Comparison of ENCODE assay signal across 1 cellular context in the genomic region with DNA sequence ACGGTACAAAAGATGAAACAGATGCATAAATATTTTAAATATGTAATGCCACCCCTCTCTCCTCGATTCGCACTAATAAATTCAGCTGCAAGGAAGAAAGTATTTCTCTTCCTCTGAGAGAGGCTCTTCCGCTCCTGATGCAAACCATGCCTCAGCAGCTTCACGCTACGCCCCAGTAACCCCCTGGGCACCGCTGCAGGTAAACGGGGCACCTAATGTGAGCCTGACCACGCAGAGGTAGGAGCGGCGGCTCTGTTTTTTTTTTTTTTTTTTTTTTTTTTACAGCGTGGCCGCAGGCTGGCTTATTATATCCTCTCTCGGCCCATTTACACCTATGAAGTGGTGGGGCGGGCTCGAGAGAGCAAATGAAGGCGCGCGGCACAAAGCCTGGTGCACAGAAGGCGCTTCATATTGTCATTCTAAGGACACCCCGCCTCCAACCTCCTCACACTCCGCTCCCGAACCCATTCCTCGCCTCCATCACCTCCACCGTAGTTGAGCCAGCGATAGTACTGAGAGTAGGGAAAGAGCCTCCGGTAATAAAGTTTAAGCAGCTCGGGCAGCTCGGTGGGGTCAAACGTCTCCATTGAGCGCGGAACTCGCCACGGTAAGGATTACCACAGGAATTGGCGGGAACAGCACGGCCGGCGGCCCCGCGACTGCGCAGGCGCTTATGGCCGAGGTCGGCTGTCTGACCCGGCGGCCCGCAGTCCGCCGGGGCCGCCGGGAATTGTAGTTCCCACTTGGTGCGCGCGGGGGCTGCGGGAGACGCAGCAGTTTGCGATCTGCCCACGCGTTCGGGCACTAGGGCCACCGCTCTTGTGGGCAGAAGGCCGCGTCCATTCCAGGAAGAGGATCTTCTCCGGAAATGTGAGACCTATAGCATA.
TF ChIP-seq lines count a peak whose summit lies in the region.

A gene (minus strand): TSS at position 612 of the 887 bp plus-strand sequence. CDS start 25 bp downstream, at position 587.

TF ChIP-seq in K562, 482 proteins besides CTCF, POLR2A, EP300 and RAD21 (continued from another document and continues in another):
- TF ChIP-seq, protein P1, sequence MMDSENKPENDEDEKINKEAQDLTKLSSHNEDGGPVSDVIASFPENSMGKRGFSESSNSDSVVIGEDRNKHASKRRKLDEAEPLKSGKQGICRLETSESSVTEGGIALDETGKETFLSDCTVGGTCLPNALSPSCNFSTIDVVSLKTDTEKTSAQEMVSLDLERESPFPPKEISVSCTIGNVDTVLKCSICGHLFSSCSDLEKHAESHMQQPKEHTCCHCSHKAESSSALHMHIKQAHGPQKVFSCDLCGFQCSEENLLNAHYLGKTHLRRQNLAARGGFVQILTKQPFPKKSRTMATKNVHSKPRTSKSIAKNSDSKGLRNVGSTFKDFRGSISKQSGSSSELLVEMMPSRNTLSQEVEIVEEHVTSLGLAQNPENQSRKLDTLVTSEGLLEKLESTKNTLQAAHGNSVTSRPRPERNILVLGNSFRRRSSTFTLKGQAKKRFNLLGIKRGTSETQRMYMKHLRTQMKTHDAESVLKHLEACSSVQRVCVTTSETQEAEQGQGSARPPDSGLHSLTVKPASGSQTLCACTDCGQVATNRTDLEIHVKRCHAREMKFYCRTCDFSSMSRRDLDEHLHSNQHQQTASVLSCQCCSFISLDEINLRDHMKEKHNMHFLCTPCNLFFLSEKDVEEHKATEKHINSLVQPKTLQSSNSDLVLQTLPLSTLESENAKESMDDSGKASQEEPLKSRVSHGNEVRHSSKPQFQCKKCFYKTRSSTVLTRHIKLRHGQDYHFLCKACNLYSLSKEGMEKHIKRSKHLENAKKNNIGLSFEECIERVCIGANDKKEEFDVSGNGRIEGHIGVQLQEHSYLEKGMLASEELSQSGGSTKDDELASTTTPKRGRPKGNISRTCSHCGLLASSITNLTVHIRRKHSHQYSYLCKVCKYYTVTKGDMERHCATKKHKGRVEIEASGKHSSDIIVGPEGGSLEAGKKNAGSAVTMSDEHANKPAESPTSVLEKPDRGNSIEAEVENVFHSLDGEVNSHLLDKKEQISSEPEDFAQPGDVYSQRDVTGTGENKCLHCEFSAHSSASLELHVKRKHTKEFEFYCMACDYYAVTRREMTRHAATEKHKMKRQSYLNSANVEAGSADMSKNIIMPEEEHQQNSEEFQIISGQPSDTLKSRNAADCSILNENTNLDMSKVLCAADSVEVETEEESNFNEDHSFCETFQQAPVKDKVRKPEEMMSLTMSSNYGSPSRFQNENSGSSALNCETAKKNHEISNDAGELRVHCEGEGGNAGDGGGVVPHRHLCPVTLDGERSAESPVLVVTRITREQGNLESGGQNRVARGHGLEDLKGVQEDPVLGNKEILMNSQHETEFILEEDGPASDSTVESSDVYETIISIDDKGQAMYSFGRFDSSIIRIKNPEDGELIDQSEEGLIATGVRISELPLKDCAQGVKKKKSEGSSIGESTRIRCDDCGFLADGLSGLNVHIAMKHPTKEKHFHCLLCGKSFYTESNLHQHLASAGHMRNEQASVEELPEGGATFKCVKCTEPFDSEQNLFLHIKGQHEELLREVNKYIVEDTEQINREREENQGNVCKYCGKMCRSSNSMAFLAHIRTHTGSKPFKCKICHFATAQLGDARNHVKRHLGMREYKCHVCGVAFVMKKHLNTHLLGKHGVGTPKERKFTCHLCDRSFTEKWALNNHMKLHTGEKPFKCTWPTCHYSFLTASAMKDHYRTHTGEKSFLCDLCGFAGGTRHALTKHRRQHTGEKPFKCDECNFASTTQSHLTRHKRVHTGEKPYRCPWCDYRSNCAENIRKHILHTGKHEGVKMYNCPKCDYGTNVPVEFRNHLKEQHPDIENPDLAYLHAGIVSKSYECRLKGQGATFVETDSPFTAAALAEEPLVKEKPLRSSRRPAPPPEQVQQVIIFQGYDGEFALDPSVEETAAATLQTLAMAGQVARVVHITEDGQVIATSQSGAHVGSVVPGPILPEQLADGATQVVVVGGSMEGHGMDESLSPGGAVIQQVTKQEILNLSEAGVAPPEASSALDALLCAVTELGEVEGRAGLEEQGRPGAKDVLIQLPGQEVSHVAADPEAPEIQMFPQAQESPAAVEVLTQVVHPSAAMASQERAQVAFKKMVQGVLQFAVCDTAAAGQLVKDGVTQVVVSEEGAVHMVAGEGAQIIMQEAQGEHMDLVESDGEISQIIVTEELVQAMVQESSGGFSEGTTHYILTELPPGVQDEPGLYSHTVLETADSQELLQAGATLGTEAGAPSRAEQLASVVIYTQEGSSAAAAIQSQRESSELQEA (IDR thresholded peaks at IDR 0.05; ENCODE audit: low read depth), result no peak
- no peak for TF ChIP-seq RFX5 (IDR thresholded peaks at IDR 0.05; ENCODE audit: low read depth, low read length)
- TF ChIP-seq SLC30A9 (CRISPR knock-in tag; IDR thresholded peaks at IDR 0.05), result no peak
- TF ChIP-seq ZC3H11A (IDR thresholded peaks at IDR 0.05; ENCODE audit: low read depth, low read length), result no peak; the same call in 1 of the 2 replicates
- TF ChIP-seq GABPB1 (CRISPR knock-in tag; IDR thresholded peaks at IDR 0.05), result peak; percentile 61
- no peak for TF ChIP-seq RBM14 (IDR thresholded peaks at IDR 0.05; ENCODE audit: borderline replicate concordance, insufficient read depth, low read depth, low read length)
- TF ChIP-seq, protein P2, sequence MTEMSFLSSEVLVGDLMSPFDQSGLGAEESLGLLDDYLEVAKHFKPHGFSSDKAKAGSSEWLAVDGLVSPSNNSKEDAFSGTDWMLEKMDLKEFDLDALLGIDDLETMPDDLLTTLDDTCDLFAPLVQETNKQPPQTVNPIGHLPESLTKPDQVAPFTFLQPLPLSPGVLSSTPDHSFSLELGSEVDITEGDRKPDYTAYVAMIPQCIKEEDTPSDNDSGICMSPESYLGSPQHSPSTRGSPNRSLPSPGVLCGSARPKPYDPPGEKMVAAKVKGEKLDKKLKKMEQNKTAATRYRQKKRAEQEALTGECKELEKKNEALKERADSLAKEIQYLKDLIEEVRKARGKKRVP (CRISPR knock-in tag; IDR thresholded peaks at IDR 0.05), result no peak
- TF ChIP-seq, protein P3, sequence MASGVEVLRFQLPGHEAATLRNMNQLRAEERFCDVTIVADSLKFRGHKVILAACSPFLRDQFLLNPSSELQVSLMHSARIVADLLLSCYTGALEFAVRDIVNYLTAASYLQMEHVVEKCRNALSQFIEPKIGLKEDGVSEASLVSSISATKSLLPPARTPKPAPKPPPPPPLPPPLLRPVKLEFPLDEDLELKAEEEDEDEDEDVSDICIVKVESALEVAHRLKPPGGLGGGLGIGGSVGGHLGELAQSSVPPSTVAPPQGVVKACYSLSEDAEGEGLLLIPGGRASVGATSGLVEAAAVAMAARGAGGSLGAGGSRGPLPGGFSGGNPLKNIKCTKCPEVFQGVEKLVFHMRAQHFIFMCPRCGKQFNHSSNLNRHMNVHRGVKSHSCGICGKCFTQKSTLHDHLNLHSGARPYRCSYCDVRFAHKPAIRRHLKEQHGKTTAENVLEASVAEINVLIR (CRISPR knock-in tag; IDR thresholded peaks at IDR 0.05), result no peak
- no peak for TF ChIP-seq HNRNPUL1 (IDR thresholded peaks at IDR 0.05; ENCODE audit: low read length)
- TF ChIP-seq, protein P4, sequence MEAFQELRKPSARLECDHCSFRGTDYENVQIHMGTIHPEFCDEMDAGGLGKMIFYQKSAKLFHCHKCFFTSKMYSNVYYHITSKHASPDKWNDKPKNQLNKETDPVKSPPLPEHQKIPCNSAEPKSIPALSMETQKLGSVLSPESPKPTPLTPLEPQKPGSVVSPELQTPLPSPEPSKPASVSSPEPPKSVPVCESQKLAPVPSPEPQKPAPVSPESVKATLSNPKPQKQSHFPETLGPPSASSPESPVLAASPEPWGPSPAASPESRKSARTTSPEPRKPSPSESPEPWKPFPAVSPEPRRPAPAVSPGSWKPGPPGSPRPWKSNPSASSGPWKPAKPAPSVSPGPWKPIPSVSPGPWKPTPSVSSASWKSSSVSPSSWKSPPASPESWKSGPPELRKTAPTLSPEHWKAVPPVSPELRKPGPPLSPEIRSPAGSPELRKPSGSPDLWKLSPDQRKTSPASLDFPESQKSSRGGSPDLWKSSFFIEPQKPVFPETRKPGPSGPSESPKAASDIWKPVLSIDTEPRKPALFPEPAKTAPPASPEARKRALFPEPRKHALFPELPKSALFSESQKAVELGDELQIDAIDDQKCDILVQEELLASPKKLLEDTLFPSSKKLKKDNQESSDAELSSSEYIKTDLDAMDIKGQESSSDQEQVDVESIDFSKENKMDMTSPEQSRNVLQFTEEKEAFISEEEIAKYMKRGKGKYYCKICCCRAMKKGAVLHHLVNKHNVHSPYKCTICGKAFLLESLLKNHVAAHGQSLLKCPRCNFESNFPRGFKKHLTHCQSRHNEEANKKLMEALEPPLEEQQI (IDR thresholded peaks at IDR 0.05), result no peak
- TF ChIP-seq, protein P5, sequence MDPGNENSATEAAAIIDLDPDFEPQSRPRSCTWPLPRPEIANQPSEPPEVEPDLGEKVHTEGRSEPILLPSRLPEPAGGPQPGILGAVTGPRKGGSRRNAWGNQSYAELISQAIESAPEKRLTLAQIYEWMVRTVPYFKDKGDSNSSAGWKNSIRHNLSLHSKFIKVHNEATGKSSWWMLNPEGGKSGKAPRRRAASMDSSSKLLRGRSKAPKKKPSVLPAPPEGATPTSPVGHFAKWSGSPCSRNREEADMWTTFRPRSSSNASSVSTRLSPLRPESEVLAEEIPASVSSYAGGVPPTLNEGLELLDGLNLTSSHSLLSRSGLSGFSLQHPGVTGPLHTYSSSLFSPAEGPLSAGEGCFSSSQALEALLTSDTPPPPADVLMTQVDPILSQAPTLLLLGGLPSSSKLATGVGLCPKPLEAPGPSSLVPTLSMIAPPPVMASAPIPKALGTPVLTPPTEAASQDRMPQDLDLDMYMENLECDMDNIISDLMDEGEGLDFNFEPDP (CRISPR knock-in tag; IDR thresholded peaks at IDR 0.05), result no peak
- TF ChIP-seq ELF2 (CRISPR knock-in tag; IDR thresholded peaks at IDR 0.05), result no peak
- peak; percentile 46; the same call in 1 of the 2 replicates for TF ChIP-seq CTBP1 (IDR thresholded peaks at IDR 0.05; ENCODE audit: borderline replicate concordance)
- TF ChIP-seq, protein P6, sequence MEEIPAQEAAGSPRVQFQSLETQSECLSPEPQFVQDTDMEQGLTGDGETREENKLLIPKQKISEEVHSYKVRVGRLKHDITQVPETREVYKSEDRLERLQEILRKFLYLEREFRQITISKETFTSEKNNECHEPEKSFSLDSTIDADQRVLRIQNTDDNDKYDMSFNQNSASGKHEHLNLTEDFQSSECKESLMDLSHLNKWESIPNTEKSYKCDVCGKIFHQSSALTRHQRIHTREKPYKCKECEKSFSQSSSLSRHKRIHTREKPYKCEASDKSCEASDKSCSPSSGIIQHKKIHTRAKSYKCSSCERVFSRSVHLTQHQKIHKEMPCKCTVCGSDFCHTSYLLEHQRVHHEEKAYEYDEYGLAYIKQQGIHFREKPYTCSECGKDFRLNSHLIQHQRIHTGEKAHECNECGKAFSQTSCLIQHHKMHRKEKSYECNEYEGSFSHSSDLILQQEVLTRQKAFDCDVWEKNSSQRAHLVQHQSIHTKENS (CRISPR knock-in tag; IDR thresholded peaks at IDR 0.05), result no peak
- TF ChIP-seq ZNF263 (CRISPR knock-in tag; IDR thresholded peaks at IDR 0.05; ENCODE audit: borderline replicate concordance), result no peak
- TF ChIP-seq RHOXF2B (CRISPR knock-in tag; conservative IDR thresholded peaks at IDR 0.05), result no peak
- TF ChIP-seq, protein P7, sequence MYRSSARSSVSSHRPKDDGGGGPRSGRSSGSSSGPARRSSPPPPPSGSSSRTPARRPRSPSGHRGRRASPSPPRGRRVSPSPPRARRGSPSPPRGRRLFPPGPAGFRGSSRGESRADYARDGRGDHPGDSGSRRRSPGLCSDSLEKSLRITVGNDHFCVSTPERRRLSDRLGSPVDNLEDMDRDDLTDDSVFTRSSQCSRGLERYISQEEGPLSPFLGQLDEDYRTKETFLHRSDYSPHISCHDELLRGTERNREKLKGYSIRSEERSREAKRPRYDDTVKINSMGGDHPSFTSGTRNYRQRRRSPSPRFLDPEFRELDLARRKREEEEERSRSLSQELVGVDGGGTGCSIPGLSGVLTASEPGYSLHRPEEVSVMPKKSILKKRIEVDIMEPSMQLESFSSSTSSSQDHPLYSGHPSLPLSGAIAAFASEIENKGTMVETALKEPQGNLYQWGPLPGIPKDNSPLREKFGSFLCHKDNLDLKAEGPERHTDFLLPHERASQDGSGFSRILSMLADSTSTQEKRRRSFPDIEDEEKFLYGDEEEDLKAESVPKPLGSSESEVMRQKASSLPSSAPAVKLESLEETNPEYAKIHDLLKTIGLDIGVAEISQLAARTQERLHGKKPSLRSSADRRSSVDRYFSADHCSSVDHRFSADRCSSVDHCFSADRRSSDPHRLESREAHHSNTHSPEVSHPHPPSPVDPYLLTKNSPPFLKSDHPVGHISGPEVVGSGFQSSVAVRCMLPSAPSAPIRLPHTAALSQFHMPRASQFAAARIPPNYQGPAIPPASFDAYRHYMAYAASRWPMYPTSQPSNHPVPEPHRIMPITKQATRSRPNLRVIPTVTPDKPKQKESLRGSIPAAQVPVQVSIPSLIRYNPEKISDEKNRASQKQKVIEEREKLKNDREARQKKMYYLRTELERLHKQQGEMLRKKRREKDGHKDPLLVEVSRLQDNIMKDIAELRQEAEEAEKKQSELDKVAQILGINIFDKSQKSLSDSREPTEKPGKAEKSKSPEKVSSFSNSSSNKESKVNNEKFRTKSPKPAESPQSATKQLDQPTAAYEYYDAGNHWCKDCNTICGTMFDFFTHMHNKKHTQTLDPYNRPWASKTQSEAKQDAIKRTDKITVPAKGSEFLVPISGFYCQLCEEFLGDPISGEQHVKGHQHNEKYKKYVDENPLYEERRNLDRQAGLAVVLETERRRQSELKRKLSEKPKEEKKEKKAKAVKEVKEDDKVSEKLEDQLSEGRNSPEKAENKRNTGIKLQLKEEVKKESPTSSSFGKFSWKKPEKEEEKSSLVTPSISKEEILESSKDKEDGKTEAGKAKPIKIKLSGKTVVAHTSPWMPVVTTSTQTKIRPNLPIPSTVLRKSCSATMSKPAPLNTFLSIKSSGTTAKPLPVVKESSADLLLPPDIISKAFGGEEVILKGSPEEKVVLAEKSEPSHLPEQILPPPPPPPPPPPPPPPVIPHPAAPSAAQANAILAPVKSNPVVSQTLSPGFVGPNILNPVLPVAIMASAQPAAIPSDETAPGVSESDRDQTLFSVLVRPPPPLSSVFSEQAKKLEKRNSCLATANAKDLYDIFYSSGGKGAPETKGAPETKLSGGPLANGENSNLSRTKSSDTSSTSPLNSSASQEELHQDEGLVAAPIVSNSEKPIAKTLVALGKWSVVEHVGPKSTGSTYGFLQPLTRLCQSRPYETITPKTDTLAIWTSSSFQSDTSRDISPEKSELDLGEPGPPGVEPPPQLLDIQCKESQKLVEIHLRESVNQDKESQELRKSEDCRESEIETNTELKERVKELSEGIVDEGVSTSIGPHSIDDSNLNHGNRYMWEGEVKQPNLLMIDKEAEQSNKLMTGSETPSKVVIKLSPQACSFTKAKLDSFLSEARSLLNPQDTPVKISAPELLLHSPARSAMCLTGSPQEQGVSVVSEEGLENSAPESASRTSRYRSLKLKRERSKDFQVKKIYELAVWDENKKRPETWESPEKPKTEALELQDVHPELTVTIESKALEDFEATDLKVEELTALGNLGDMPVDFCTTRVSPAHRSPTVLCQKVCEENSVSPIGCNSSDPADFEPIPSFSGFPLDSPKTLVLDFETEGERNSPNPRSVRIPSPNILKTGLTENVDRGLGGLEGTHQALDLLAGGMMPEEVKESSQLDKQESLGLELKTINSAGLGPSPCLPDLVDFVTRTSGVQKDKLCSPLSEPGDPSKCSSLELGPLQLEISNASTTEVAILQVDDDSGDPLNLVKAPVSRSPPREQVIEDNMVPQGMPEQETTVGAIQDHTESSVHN (IDR thresholded peaks at IDR 0.05; ENCODE audit: borderline replicate concordance in 1 of 2, low read depth in 1 of 2), result no peak
- no peak for TF ChIP-seq SRSF9 (IDR thresholded peaks at IDR 0.05; ENCODE audit: borderline replicate concordance, low read depth, low read length)
- peak; percentile 71 for TF ChIP-seq POLR2H (tag; IDR thresholded peaks at IDR 0.05; ENCODE audit: low read depth)
- no peak for TF ChIP-seq XRCC3 (IDR thresholded peaks at IDR 0.05)
- TF ChIP-seq POU5F1 (IDR thresholded peaks at IDR 0.05; ENCODE audit: borderline replicate concordance, low read depth, low read length, partially characterized antibody), result no peak
- TF ChIP-seq NFIX (CRISPR knock-in tag; IDR thresholded peaks at IDR 0.05; ENCODE audit: low read depth), result no peak
- TF ChIP-seq MAFF (IDR thresholded peaks at IDR 0.05; ENCODE audit: low read length), result no peak
